12 cellular contexts compared by ENCODE assay signal in genomic region chr17:69654981-69655581, GRCh38.
A peak's percentile ranks its signal among the peaks of the same experiment; 100 is the strongest.
DNase-seq lines count a peak whose midpoint lies in the region; ATAC-seq lines count a peak whose summit lies in the region.
"Had no signal": no experiment of that assay in that cellular context is flagged by ENCODE, and none has a peak within 500 bp of the region (broad histone marks: within the 10 kb centered on the region; RNA-seq: fewer than 3 reads in every experiment).

No MANE protein-coding gene starts in this region.

- peaks cover 0 to 7% (median 4%) of the 10 kb centered on the region in 5 donors for H3K27me3 Mint-ChIP-seq in naive thymus-derived CD8-positive, alpha-beta T cell
- H3K27me3 Mint-ChIP-seq: brain had no signal

- H3K36me3 Mint-ChIP-seq in stimulated activated effector memory CD8-positive, alpha-beta T cell treated with anti-CD3 and anti-CD28 coated beads, Interleukin-12 subunit alpha, Interleukin-12 subunit beta, amount 100 ng/mL, for 72 hours, result no peaks in the 10 kb centered on the region
- peaks cover 0 to 10% (median 0%) of the 10 kb centered on the region in 3 donors for H3K36me3 Mint-ChIP-seq in naive thymus-derived CD8-positive, alpha-beta T cell
- H3K36me3 Mint-ChIP-seq: brain had no signal

- H3K27ac Mint-ChIP-seq in stimulated activated effector memory CD8-positive, alpha-beta T cell treated with anti-CD3 and anti-CD28 coated beads, Interleukin-12 subunit alpha, Interleukin-12 subunit beta, amount 100 ng/mL, for 72 hours, result no peak overlapping the region
- no peak overlapping the region for H3K27ac Mint-ChIP-seq in naive thymus-derived CD8-positive, alpha-beta T cell

- H3K4me1 Mint-ChIP-seq in stimulated activated effector memory CD8-positive, alpha-beta T cell treated with anti-CD3 and anti-CD28 coated beads, Interleukin-12 subunit alpha, Interleukin-12 subunit beta, amount 100 ng/mL, for 72 hours, result no peaks in the 10 kb centered on the region
- no peaks in the 10 kb centered on the region for H3K4me1 Mint-ChIP-seq in naive thymus-derived CD8-positive, alpha-beta T cell

- DNase-seq in NCI-H2171 treated with DMSO at 0.1 percent for 48 hours (lab: John Stamatoyannopoulos, UW), result peak; percentile 74
- no peak for DNase-seq in NCI-H2171 (lab: John Stamatoyannopoulos, UW)
- peak; percentile 74 for DNase-seq in RPMI7951 (ENCODE audit: low read depth)
- DNase-seq in fibroblast of the conjunctiva (ENCODE audit: low read depth), result peak; percentile 75
- no peak for DNase-seq in stimulated activated effector memory CD8-positive, alpha-beta T cell treated with anti-CD3 and anti-CD28 coated beads, Interleukin-12 subunit alpha, Interleukin-12 subunit beta, amount 100 ng/mL, for 72 hours (ENCODE audit: low spot score in 2 of 2)
- no peak for DNase-seq in middle frontal gyrus (ENCODE audit: extremely low spot score, low spot score)
- no peak for DNase-seq in naive thymus-derived CD8-positive, alpha-beta T cell
- DNase-seq: AML-193, H7 had no signal

- peaks cover 8% of the 10 kb centered on the region for H3K9me3 Mint-ChIP-seq in stimulated activated effector memory CD8-positive, alpha-beta T cell treated with anti-CD3 and anti-CD28 coated beads, Interleukin-12 subunit alpha, Interleukin-12 subunit beta, amount 100 ng/mL, for 72 hours
- H3K9me3 Mint-ChIP-seq in naive thymus-derived CD8-positive, alpha-beta T cell, result peaks cover 0 to 10% (median 2%) of the 10 kb centered on the region in 9 donors

- no peak overlapping the region for H3K4me3 Mint-ChIP-seq in stimulated activated effector memory CD8-positive, alpha-beta T cell treated with anti-CD3 and anti-CD28 coated beads, Interleukin-12 subunit alpha, Interleukin-12 subunit beta, amount 100 ng/mL, for 72 hours
- no peak overlapping the region for H3K4me3 Mint-ChIP-seq in naive thymus-derived CD8-positive, alpha-beta T cell

- POLR2A ChIA-PET in naive thymus-derived CD8-positive, alpha-beta T cell (lab: Charles Lee), result no interaction called here

- peak; percentile 47 for ATAC-seq in stimulated activated effector memory CD8-positive, alpha-beta T cell treated with anti-CD3 and anti-CD28 coated beads, Interleukin-12 subunit alpha, Interleukin-12 subunit beta, amount 100 ng/mL, for 72 hours
- ATAC-seq in GM21717 (IDR thresholded peaks at IDR 0.05; ENCODE audit: unreplicated experiment), result no peak
- no peak for ATAC-seq in naive thymus-derived CD8-positive, alpha-beta T cell
- ATAC-seq: activated CD4-positive, CD25-positive, alpha-beta regulatory T cell treated with anti-CD3 and anti-CD28 coated beads, Interleukin-2, amount 50 U/mL, for 24 hours had no signal

Comparison
In these comparisons a context has a peak if more than half of its experiments do, and no peak if none do; other contexts are left out.
1. DNase-seq: peak in NCI-H2171 treated with DMSO at 0.1 percent for 48 hours (single experiment), RPMI7951 (single experiment) and fibroblast of the conjunctiva (single experiment); none in NCI-H2171 (single experiment), stimulated activated effector memory CD8-positive, alpha-beta T cell treated with anti-CD3 and anti-CD28 coated beads, Interleukin-12 subunit alpha, Interleukin-12 subunit beta, amount 100 ng/mL, for 72 hours (0 of 2), middle frontal gyrus (single experiment) and naive thymus-derived CD8-positive, alpha-beta T cell (0 of 10).